26 cellular contexts compared by ENCODE assay signal in genomic region chr4:78704317-78704716, GRCh38.
"Had no signal": no experiment of that assay in that cellular context is flagged by ENCODE, and none has a peak within 500 bp of the region (broad histone marks: within the 10 kb centered on the region; RNA-seq: fewer than 3 reads in every experiment).

No MANE protein-coding gene starts in this region.

- FAIRE-seq: colon, TTC549 had no signal

- ATAC-seq: activated CD4-positive, CD25-positive, alpha-beta regulatory T cell treated with anti-CD3 and anti-CD28 coated beads, Interleukin-2, amount 50 U/mL, for 24 hours; activated CD8-positive, alpha-beta T cell treated with anti-CD3 and anti-CD28 coated beads for 36 hours; activated T-cell treated with anti-CD3 and anti-CD28 coated beads, Interleukin-2, amount 50 U/mL, for 4 hours; activated T-helper 17 cell treated with anti-CD3 and anti-CD28 coated beads, Interleukin-2, amount 50 U/mL, for 72 hours; body of pancreas; effector memory CD8-positive, alpha-beta T cell had no signal

- H3K9me3 ChIP-seq: gastrocnemius medialis had no signal

- H3K36me3 ChIP-seq: esophagus muscularis mucosa, gastrocnemius medialis, heart right ventricle, WERI-Rb-1 had no signal

- H3K4me1 ChIP-seq: body of pancreas had no signal

- DNase-seq: activated B cell treated with CpG ODN at 0.5 μM for 24 hours; activated CD4-positive, alpha-beta T cell treated with anti-CD3 and anti-CD28 coated beads for 48 hours; activated CD4-positive, alpha-beta T cell treated with anti-CD3 and anti-CD28 coated beads, Interleukin-2, amount 50 U/mL, for 1 hour; activated CD4-positive, alpha-beta T cell treated with anti-CD3 and anti-CD28 coated beads, Interleukin-2, amount 50 U/mL, for 48 hours; activated CD8-positive, alpha-beta memory T cell treated with anti-CD3 and anti-CD28 coated beads for 24 hours; activated CD8-positive, alpha-beta T cell treated with anti-CD3 and anti-CD28 coated beads for 36 hours; activated effector memory CD4-positive, alpha-beta T cell treated with Interleukin-2 at 50 U/mL for 16 hours; activated gamma-delta T cell treated with Interleukin-2 at 50 U/mL for 16 hours; activated naive CD4-positive, alpha-beta T cell treated with anti-CD3 and anti-CD28 coated beads, Interleukin-2, amount 50 U/mL, for 16 hours; activated naive CD4-positive, alpha-beta T cell treated with Interleukin-2 at 50 U/mL for 16 hours; activated T-cell treated with anti-CD3 and anti-CD28 coated beads, Interleukin-2, amount 50 U/mL, for 4 hours; aorta; body of pancreas; cortex of kidney; effector CD4-positive, alpha-beta T cell; effector memory CD8-positive, alpha-beta T cell; gastrocnemius medialis; T-helper 9 cell; WERI-Rb-1 had no signal

- H3K27ac ChIP-seq: body of pancreas, esophagus muscularis mucosa, foreskin keratinocyte, gastrocnemius medialis, heart right ventricle, WERI-Rb-1 had no signal

- H3K4me3 ChIP-seq: body of pancreas, esophagus muscularis mucosa, gastrocnemius medialis, heart right ventricle had no signal
